21 cellular contexts compared by ENCODE assay signal in genomic region chr1:164930833-164931232, GRCh38.
"Had no signal": no experiment of that assay in that cellular context is flagged by ENCODE, and none has a peak within 500 bp of the region (broad histone marks: within the 10 kb centered on the region; RNA-seq: fewer than 3 reads in every experiment).

No MANE protein-coding gene starts in this region.

- H3K4me3 ChIP-seq: colonic mucosa, esophagus squamous epithelium, gastrocnemius medialis, heart right ventricle, left lung, lower lobe of right lung, mucosa of descending colon had no signal

- H3K4me1 ChIP-seq: colonic mucosa, esophagus squamous epithelium, gastrocnemius medialis, left lung, lower lobe of right lung had no signal

- H3K27ac ChIP-seq: colonic mucosa, epithelial cell of prostate, esophagus squamous epithelium, gastrocnemius medialis, heart right ventricle, left lung, lower lobe of right lung had no signal

- H3K9me3 ChIP-seq: colonic mucosa, esophagus squamous epithelium, gastrocnemius medialis, heart right ventricle, left lung, lower lobe of right lung, mucosa of descending colon had no signal

- ATAC-seq: effector memory CD8-positive, alpha-beta T cell; esophagus mucosa; gastrocnemius medialis; left cardiac atrium; left lung; lower lobe of right lung; mucosa of descending colon had no signal

- H3K27me3 ChIP-seq: colonic mucosa, esophagus squamous epithelium, gastrocnemius medialis, heart right ventricle, left lung had no signal

- DNase-seq: colonic mucosa; cortex of kidney; effector CD8-positive, alpha-beta T cell; effector memory CD8-positive, alpha-beta T cell; endodermal cell; erythroblast; esophagus squamous epithelium; foreskin fibroblast; foreskin melanocyte; gastrocnemius medialis; glutamatergic neuron; head of caudate nucleus; heart right ventricle; hippocampal formation; left cardiac atrium; left lung; lower lobe of right lung; mesenchymal stem cell; mucosa of descending colon had no signal

- H3K36me3 ChIP-seq: colonic mucosa, esophagus squamous epithelium, gastrocnemius medialis, heart right ventricle, left lung, lower lobe of right lung had no signal
